ENCODE assay signal across 12 cellular contexts in the genomic region with DNA sequence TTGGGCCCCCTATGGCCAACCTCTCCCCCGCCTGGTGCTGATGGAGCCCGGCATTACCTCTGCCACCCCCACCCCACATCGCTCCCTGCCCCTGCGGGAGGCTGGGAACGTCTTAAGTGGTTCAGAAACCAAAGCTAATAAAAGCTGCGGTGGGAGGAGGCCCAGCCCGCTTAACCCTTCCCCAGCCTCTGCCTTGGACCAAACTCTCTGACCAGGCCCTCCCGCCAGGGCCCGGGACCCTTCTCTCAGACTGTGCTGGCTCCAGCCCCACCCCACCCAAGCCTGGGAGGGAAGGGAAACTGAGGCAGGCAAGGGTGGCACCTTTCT. TPM values are rescaled to one million over a fixed set of nuclear protein-coding genes. Genes with fewer than 3 reads are reported as not detected.
DNase-seq lines count a peak whose midpoint lies in the region; ATAC-seq and TF ChIP-seq lines count a peak whose summit lies in the region.
"Had no signal": no experiment of that assay in that cellular context is flagged by ENCODE, and none has a peak within 500 bp of the region (broad histone marks: within the 10 kb centered on the region; RNA-seq: fewer than 3 reads in every experiment).

No MANE protein-coding gene starts in this region.

- intact Hi-C loops in activated CD4-positive, alpha-beta T cell treated with anti-CD3 and anti-CD28 coated beads for 36 hours (cut with DNase I, micrococcal nuclease), result no loop called here

- no peaks in the 10 kb centered on the region for H3K79me2 ChIP-seq in mesendoderm (ENCODE audit: control insufficient read depth, insufficient read depth, low read length)

- no peaks in the 10 kb centered on the region for H3K9me3 ChIP-seq in HUES6 (ENCODE audit: control insufficient read depth, insufficient read depth, low read depth, low read length)

- H2BK120ac ChIP-seq in mesendoderm (ENCODE audit: low read depth, low read length), result no peak overlapping the region

- H3K36me3 Mint-ChIP-seq in activated CD4-positive, alpha-beta T cell treated with anti-CD3 and anti-CD28 coated beads for 36 hours (ENCODE audit: low read depth), result peaks cover 7% of the 10 kb centered on the region
- no peaks in the 10 kb centered on the region for H3K36me3 Mint-ChIP-seq in activated CD8-positive, alpha-beta T cell treated with anti-CD3 and anti-CD28 coated beads, Interleukin-2, amount 10 ng/mL, durations not matched to agents 7 days and 5 days (ENCODE audit: low read depth)

- H3K27me3 Mint-ChIP-seq in activated CD4-positive, alpha-beta T cell treated with anti-CD3 and anti-CD28 coated beads for 36 hours, result no peaks in the 10 kb centered on the region
- H3K27me3 Mint-ChIP-seq in activated CD8-positive, alpha-beta T cell treated with anti-CD3 and anti-CD28 coated beads, Interleukin-2, amount 10 ng/mL, durations not matched to agents 7 days and 5 days (ENCODE audit: low read depth), result no peaks in the 10 kb centered on the region

- H3K36me3 ChIP-seq in HUES6 (ENCODE audit: control insufficient read depth, insufficient read depth, low read length) (no peaks in the 10 kb centered on the region), mesendoderm (ENCODE audit: control insufficient read depth, insufficient read depth, low read length) (no peaks in the 10 kb centered on the region)

- CTCF ChIA-PET in activated CD4-positive, alpha-beta T cell treated with anti-CD3 and anti-CD28 coated beads for 36 hours (lab: Charles Lee), result no interaction called here
- CTCF ChIA-PET in activated CD8-positive, alpha-beta T cell treated with anti-CD3 and anti-CD28 coated beads, Interleukin-2, amount 10 ng/mL, durations not matched to agents 7 days and 5 days (lab: Charles Lee), result no interaction called here

- no peak overlapping the region for H3K4me3 Mint-ChIP-seq in activated CD4-positive, alpha-beta T cell treated with anti-CD3 and anti-CD28 coated beads for 36 hours
- H3K4me3 Mint-ChIP-seq in activated CD8-positive, alpha-beta T cell treated with anti-CD3 and anti-CD28 coated beads, Interleukin-2, amount 10 ng/mL, durations not matched to agents 7 days and 5 days, result no peak overlapping the region

- POLR2A ChIA-PET in activated CD4-positive, alpha-beta T cell treated with anti-CD3 and anti-CD28 coated beads for 36 hours (lab: Charles Lee), result no interaction called here
- POLR2A ChIA-PET in activated CD8-positive, alpha-beta T cell treated with anti-CD3 and anti-CD28 coated beads, Interleukin-2, amount 10 ng/mL, durations not matched to agents 7 days and 5 days (lab: Charles Lee), result no interaction called here

- no peak overlapping the region for H4K5ac ChIP-seq in mesendoderm (ENCODE audit: low read length)

- H3K4me2 ChIP-seq in mesendoderm (ENCODE audit: low read length), result no peak overlapping the region

- no peak overlapping the region for H3K18ac ChIP-seq in mesendoderm (ENCODE audit: low read length)

- H3K4ac ChIP-seq in mesendoderm (ENCODE audit: low read depth, low read length), result no peak overlapping the region

- H3K27ac Mint-ChIP-seq in activated CD4-positive, alpha-beta T cell treated with anti-CD3 and anti-CD28 coated beads for 36 hours, result no peak overlapping the region
- no peak overlapping the region for H3K27ac Mint-ChIP-seq in activated CD8-positive, alpha-beta T cell treated with anti-CD3 and anti-CD28 coated beads, Interleukin-2, amount 10 ng/mL, durations not matched to agents 7 days and 5 days

- no peaks in the 10 kb centered on the region for H3K79me1 ChIP-seq in mesendoderm (ENCODE audit: low read length)

- WGBS in mesendoderm (ENCODE audit: extremely low coverage, insufficient coverage, low lambda C conversion rate), result no CpG with 5 or more reads among the region's 9 CpGs

- no peak overlapping the region for H2BK15ac ChIP-seq in mesendoderm (replicated peaks; ENCODE audit: low read depth)

- H3K56ac ChIP-seq in mesendoderm (ENCODE audit: low read length), result peak overlapping the region; percentile 8

- H3K4me3 ChIP-seq in HUES6 (ENCODE audit: low read depth, low read length), result peak overlapping the region; percentile 30; the same call in 1 of the 2 replicates
- peak overlapping the region; percentile 54 for H3K4me3 ChIP-seq in coronary artery
- no peak overlapping the region for H3K4me3 ChIP-seq in mesendoderm (ENCODE audit: low read length)

- ATAC-seq in activated CD4-positive, alpha-beta T cell treated with anti-CD3 and anti-CD28 coated beads for 36 hours, result no peak
- ATAC-seq in HG02852 (IDR thresholded peaks at IDR 0.05; ENCODE audit: unreplicated experiment) (no peak), HG03095 (IDR thresholded peaks at IDR 0.05; ENCODE audit: unreplicated experiment) (no peak)
- no peak for ATAC-seq in activated CD8-positive, alpha-beta T cell treated with anti-CD3 and anti-CD28 coated beads, Interleukin-2, amount 10 ng/mL, durations not matched to agents 7 days and 5 days

- TF ChIP-seq CTCF in coronary artery (IDR thresholded peaks at IDR 0.05), result no peak

- H3K9me3 Mint-ChIP-seq in activated CD4-positive, alpha-beta T cell treated with anti-CD3 and anti-CD28 coated beads for 36 hours (ENCODE audit: low read depth), result no peaks in the 10 kb centered on the region
- no peaks in the 10 kb centered on the region for H3K9me3 Mint-ChIP-seq in activated CD8-positive, alpha-beta T cell treated with anti-CD3 and anti-CD28 coated beads, Interleukin-2, amount 10 ng/mL, durations not matched to agents 7 days and 5 days (ENCODE audit: insufficient read depth)

- H4K8ac ChIP-seq in mesendoderm (ENCODE audit: low read depth, low read length), result no peak overlapping the region

- no peak overlapping the region for H3K23ac ChIP-seq in mesendoderm (ENCODE audit: low read length)

- no peak overlapping the region for H2BK5ac ChIP-seq in mesendoderm (ENCODE audit: low read length)

- no peak for DNase-seq in coronary artery (ENCODE audit: low spot score)
- DNase-seq in mesendoderm, result peak; percentile 63
- DNase-seq in activated CD4-positive, alpha-beta T cell treated with anti-CD3 and anti-CD28 coated beads for 36 hours, result no peak
- no peak for DNase-seq in activated CD8-positive, alpha-beta T cell treated with anti-CD3 and anti-CD28 coated beads, Interleukin-2, amount 10 ng/mL, durations not matched to agents 7 days and 5 days
- DNase-seq: activated CD4-positive, alpha-beta T cell treated with anti-CD3 and anti-CD28 coated beads for 1 hour; MV-4-11; NCI-H524 treated with DMSO at 0.1 percent for 48 hours had no signal

- H3K4me1 Mint-ChIP-seq in activated CD4-positive, alpha-beta T cell treated with anti-CD3 and anti-CD28 coated beads for 36 hours, result no peaks in the 10 kb centered on the region
- H3K4me1 Mint-ChIP-seq in activated CD8-positive, alpha-beta T cell treated with anti-CD3 and anti-CD28 coated beads, Interleukin-2, amount 10 ng/mL, durations not matched to agents 7 days and 5 days (ENCODE audit: low read depth), result peaks cover 17% of the 10 kb centered on the region

- H3K4me1 ChIP-seq in HUES6 (ENCODE audit: control insufficient read depth, insufficient read depth, low read length), result peaks cover 32% of the 10 kb centered on the region
- peaks cover 6% of the 10 kb centered on the region for H3K4me1 ChIP-seq in mesendoderm (ENCODE audit: control insufficient read depth, low read depth, low read length)

- H3K27ac ChIP-seq in HUES6 (ENCODE audit: low read depth, low read length) (no peak overlapping the region), coronary artery (peak overlapping the region; percentile 94 to 100), mesendoderm (ENCODE audit: low read depth, low read length) (peak overlapping the region; percentile 29), temporal lobe (ENCODE audit: low read depth, low read length) (peak overlapping the region; percentile 78)

- peaks cover 48% of the 10 kb centered on the region for H3K27me3 ChIP-seq in HUES6 (ENCODE audit: control insufficient read depth, insufficient read depth, low read length)
- no peaks in the 10 kb centered on the region for H3K27me3 ChIP-seq in mesendoderm (ENCODE audit: insufficient read depth, low read length, poor library complexity)

- H3K9ac ChIP-seq in HUES6 (ENCODE audit: low read length) (no peak overlapping the region), mesendoderm (ENCODE audit: low read length) (peak overlapping the region; percentile 0)

- no peak overlapping the region for H2AK5ac ChIP-seq in mesendoderm (ENCODE audit: low read length)

RNA-seq across cellular contexts. Expression of gene SMIM24, which starts 22.1 kb away (rescaled TPM):
- 6.4 TPM for polyA plus RNA-seq in mesendoderm (2013, experiment 1 of 2)
- 5.3 TPM for polyA plus RNA-seq in mesendoderm (2013, experiment 2 of 2)
- total RNA-seq in temporal lobe, result 0.25 TPM
- total RNA-seq in activated CD4-positive, alpha-beta T cell treated with anti-CD3 and anti-CD28 coated beads for 36 hours, result under 1 TPM in 1 of 2 experiments, not detected in 1; 0.49 TPM
- total RNA-seq in activated CD8-positive, alpha-beta T cell treated with anti-CD3 and anti-CD28 coated beads, Interleukin-2, amount 10 ng/mL, durations not matched to agents 7 days and 5 days, result 1 to 10 TPM; 2.5 to 3.5 TPM
- total RNA-seq: esophagus mucosa had no signal

RNA-seq across cellular contexts. Expression of gene SMIM44, which starts 25.0 kb away (rescaled TPM):
- not detected for polyA plus RNA-seq in mesendoderm (2013, experiment 1 of 2)
- polyA plus RNA-seq in mesendoderm (2013, experiment 2 of 2), result not detected
- total RNA-seq in temporal lobe, result not detected
- total RNA-seq in activated CD4-positive, alpha-beta T cell treated with anti-CD3 and anti-CD28 coated beads for 36 hours, result not detected
- not detected for total RNA-seq in activated CD8-positive, alpha-beta T cell treated with anti-CD3 and anti-CD28 coated beads, Interleukin-2, amount 10 ng/mL, durations not matched to agents 7 days and 5 days
- total RNA-seq: esophagus mucosa had no signal

RNA-seq across cellular contexts. Expression of gene DOHH, which starts 42.3 kb away (rescaled TPM):
- polyA plus RNA-seq in mesendoderm (2013, experiment 1 of 2), result 9.3 TPM
- polyA plus RNA-seq in mesendoderm (2013, experiment 2 of 2), result 9.4 TPM
- total RNA-seq in temporal lobe, result 11.6 TPM
- total RNA-seq in activated CD4-positive, alpha-beta T cell treated with anti-CD3 and anti-CD28 coated beads for 36 hours, result 10 to 100 TPM in 1 of 2 experiments, 1 to 10 TPM in 1; 9.6 to 15.4 TPM
- 10 to 100 TPM; 14.6 to 16.1 TPM for total RNA-seq in activated CD8-positive, alpha-beta T cell treated with anti-CD3 and anti-CD28 coated beads, Interleukin-2, amount 10 ng/mL, durations not matched to agents 7 days and 5 days

RNA-seq across cellular contexts. Expression of gene FZR1, which starts 47.9 kb away (rescaled TPM):
- polyA plus RNA-seq in mesendoderm (2013, experiment 1 of 2), result 20.3 TPM
- 21.8 TPM for polyA plus RNA-seq in mesendoderm (2013, experiment 2 of 2)
- total RNA-seq in temporal lobe, result 27.5 TPM
- total RNA-seq in activated CD4-positive, alpha-beta T cell treated with anti-CD3 and anti-CD28 coated beads for 36 hours, result 10 to 100 TPM; 40.8 to 50.7 TPM
- 10 to 100 TPM; 72.7 to 81.6 TPM for total RNA-seq in activated CD8-positive, alpha-beta T cell treated with anti-CD3 and anti-CD28 coated beads, Interleukin-2, amount 10 ng/mL, durations not matched to agents 7 days and 5 days
